In the genomic region with DNA sequence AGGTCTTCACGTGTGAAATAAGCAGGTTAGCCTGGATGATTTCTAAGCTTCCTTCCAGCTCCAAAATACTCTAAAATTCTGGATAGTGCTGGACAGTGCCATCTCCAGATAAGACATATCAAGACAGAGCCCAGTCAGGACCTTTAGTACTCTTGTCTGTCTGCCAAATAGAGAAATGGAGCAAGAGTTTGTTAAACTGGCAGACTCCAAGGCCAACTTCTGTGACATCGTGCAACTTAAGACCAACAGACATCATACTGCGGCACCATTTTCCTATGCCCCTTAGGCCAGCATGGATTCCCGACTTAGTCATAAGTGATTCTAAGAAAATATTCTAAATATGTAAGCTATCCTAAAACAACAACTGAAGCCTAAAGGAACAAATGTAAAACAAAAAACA, we compare ENCODE assay signal across 12 cellular contexts.
DNase-seq lines count a peak whose midpoint lies in the region; ATAC-seq and TF ChIP-seq lines count a peak whose summit lies in the region.
"Had no signal": no experiment of that assay in that cellular context is flagged by ENCODE, and none has a peak within 500 bp of the region (broad histone marks: within the 10 kb centered on the region; RNA-seq: fewer than 3 reads in every experiment).

No MANE protein-coding gene starts in this region.

- intact Hi-C loops in left ventricle myocardium inferior (cut with micrococcal nuclease), result no loop called here

- peak overlapping the region; percentile 63 for H3K4me2 ChIP-seq in smooth muscle cell

- H3K27me3 ChIP-seq in brain microvascular endothelial cell (replicated peaks) (no peaks in the 10 kb centered on the region), left ventricle myocardium inferior (ENCODE audit: low read depth) (no peaks in the 10 kb centered on the region), smooth muscle cell (ENCODE audit: low read depth) (no peaks in the 10 kb centered on the region)

- peaks cover 7% of the 10 kb centered on the region for H3F3A ChIP-seq in smooth muscle cell (ENCODE audit: low read depth)

- H4K20me1 ChIP-seq in smooth muscle cell (ENCODE audit: low read depth), result peaks cover 100% of the 10 kb centered on the region

- peaks cover 100% of the 10 kb centered on the region for H3K79me2 ChIP-seq in smooth muscle cell (ENCODE audit: low read depth)

- POLR2A ChIA-PET in HEK293 (lab: Yijun Ruan, JAX), result no interaction called here

- ATAC-seq in HG03135 (IDR thresholded peaks at IDR 0.05; ENCODE audit: unreplicated experiment), result no peak

- H3K4me3 ChIP-seq in HEK293 (ENCODE audit: low read depth, low read length) (no peak overlapping the region), brain microvascular endothelial cell (ENCODE audit: low read depth, low read length) (no peak overlapping the region), left ventricle myocardium inferior (no peak overlapping the region), smooth muscle cell (no peak overlapping the region)

- H3K4me1 ChIP-seq in HEK293 (ENCODE audit: control insufficient read depth, insufficient read depth, low read length) (peaks cover 40% of the 10 kb centered on the region), left ventricle myocardium inferior (peaks cover 100% of the 10 kb centered on the region), smooth muscle cell (ENCODE audit: low read depth) (peaks cover 68% of the 10 kb centered on the region)

- H3K9ac ChIP-seq in smooth muscle cell (ENCODE audit: low read depth), result no peak overlapping the region

- H3K27ac ChIP-seq in HEK293 (ENCODE audit: extremely low read depth, low read depth, low read length), result no peak overlapping the region
- H3K27ac ChIP-seq in brain microvascular endothelial cell, result peak overlapping the region; percentile 82
- H3K27ac ChIP-seq in left ventricle myocardium inferior (replicated peaks), result peak overlapping the region; percentile 87
- peak overlapping the region; percentile 79 for H3K27ac ChIP-seq in smooth muscle cell (ENCODE audit: low read depth)

- CTCF ChIA-PET in HEK293 (lab: Yijun Ruan, JAX), result interaction anchor here (0.6 to 1.0 kb wide), 3 partner anchors 17 to 464 kb away, joined by 3 read pairs; no protein-coding TSS in a partner anchor

- 71% methylated on average over 4 of the region's 4 CpGs for WGBS in smooth muscle cell (ENCODE audit: low lambda C conversion rate)

- H3K36me3 ChIP-seq in HEK293 (ENCODE audit: control insufficient read depth in 2 of 2, insufficient read depth in 1 of 2, low read length in 2 of 2) (no peaks in the 10 kb centered on the region), brain microvascular endothelial cell (replicated peaks) (no peaks in the 10 kb centered on the region), left ventricle myocardium inferior (no peaks in the 10 kb centered on the region), smooth muscle cell (ENCODE audit: low read depth) (no peaks in the 10 kb centered on the region)

- in situ Hi-C loops in brain microvascular endothelial cell (cut with HindIII; ENCODE audit: low pct_ligation_motif_present, low sequenced_read_pairs), result no loop called here

- TF ChIP-seq CTCF in HEK293 (tag by site-specific recombination; IDR thresholded peaks at IDR 0.05) (no peak), brain microvascular endothelial cell (IDR thresholded peaks at IDR 0.05; ENCODE audit: low read depth, low read length, missing control alignments) (no peak), left ventricle myocardium inferior (IDR thresholded peaks at IDR 0.05; ENCODE audit: borderline replicate concordance) (no peak), smooth muscle cell (IDR thresholded peaks at IDR 0.05; ENCODE audit: borderline replicate concordance, insufficient read depth, poor library complexity, severe bottlenecking) (no peak)

- DNase-seq in brain microvascular endothelial cell (no peak), left ventricle myocardium inferior (no peak), smooth muscle cell (lab: John Stamatoyannopoulos, UW; ENCODE audit: unreplicated experiment) (no peak), NCI-H1417 treated with DMSO at 0.1 percent for 48 hours (lab: John Stamatoyannopoulos, UW) (no peak), NCI-H187 treated with DMSO at 0.1 percent for 48 hours (lab: John Stamatoyannopoulos, UW) (no peak), GM19240 (ENCODE audit: insufficient read length, low spot score) (no peak)
- DNase-seq: Calu3, H7, NCI-H2029, T-cell had no signal

- H3K9me3 ChIP-seq in HEK293 (ENCODE audit: control insufficient read depth, insufficient read depth, low read depth, low read length) (no peaks in the 10 kb centered on the region), left ventricle myocardium inferior (replicated peaks) (no peaks in the 10 kb centered on the region), smooth muscle cell (replicated peaks; ENCODE audit: low read depth) (no peaks in the 10 kb centered on the region)

- H2AFZ ChIP-seq in smooth muscle cell (ENCODE audit: low read depth), result no peak overlapping the region

TF ChIP-seq in HEK293, 187 proteins besides CTCF, POLR2A, EP300 and RAD21:
- TF ChIP-seq, protein P1, sequence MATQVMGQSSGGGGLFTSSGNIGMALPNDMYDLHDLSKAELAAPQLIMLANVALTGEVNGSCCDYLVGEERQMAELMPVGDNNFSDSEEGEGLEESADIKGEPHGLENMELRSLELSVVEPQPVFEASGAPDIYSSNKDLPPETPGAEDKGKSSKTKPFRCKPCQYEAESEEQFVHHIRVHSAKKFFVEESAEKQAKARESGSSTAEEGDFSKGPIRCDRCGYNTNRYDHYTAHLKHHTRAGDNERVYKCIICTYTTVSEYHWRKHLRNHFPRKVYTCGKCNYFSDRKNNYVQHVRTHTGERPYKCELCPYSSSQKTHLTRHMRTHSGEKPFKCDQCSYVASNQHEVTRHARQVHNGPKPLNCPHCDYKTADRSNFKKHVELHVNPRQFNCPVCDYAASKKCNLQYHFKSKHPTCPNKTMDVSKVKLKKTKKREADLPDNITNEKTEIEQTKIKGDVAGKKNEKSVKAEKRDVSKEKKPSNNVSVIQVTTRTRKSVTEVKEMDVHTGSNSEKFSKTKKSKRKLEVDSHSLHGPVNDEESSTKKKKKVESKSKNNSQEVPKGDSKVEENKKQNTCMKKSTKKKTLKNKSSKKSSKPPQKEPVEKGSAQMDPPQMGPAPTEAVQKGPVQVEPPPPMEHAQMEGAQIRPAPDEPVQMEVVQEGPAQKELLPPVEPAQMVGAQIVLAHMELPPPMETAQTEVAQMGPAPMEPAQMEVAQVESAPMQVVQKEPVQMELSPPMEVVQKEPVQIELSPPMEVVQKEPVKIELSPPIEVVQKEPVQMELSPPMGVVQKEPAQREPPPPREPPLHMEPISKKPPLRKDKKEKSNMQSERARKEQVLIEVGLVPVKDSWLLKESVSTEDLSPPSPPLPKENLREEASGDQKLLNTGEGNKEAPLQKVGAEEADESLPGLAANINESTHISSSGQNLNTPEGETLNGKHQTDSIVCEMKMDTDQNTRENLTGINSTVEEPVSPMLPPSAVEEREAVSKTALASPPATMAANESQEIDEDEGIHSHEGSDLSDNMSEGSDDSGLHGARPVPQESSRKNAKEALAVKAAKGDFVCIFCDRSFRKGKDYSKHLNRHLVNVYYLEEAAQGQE (tag by site-specific recombination; IDR thresholded peaks at IDR 0.05), result peak; percentile 44; the same call in 1 of the 2 replicates
- TF ChIP-seq ZNF366 (tag by site-specific recombination; conservative IDR thresholded peaks at IDR 0.05), result no peak
TF ChIP-seq in HEK293: peak in this region for 1.
